Comparison of ENCODE assay signal across 8 cellular contexts in the genomic region with DNA sequence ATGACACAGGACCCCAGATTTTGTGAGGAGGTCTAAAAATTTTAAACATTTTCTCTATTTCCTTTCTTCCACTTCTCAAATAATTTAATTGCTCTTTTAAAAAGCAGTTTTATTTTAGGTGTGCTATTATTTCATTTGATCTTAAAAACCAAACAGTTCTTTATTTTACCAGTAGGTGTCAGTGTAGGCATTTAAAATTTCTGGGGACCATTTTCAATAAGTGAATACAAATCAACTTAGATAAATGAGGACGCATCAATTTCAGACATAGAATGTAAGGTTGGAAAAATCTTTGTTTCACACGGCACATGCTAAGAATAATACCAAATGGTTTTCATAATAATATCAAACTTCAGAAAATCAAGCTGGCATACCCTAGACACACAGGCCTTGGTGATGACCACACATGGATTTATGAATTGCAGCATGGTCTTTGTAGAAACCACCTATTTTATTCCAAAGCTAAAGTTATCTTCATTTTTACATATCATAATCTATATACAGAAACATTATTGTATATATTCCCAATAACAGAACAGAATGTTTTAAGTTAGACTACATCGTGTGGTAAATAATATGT.
DNase-seq lines count a peak whose midpoint lies in the region; ATAC-seq and TF ChIP-seq lines count a peak whose summit lies in the region.

No MANE protein-coding gene starts in this region.

- no peak overlapping the region for H3K4me3 ChIP-seq in PC-9
- no peak overlapping the region for H3K4me3 ChIP-seq in fibroblast of mammary gland (ENCODE audit: control insufficient read depth, low read depth, low read length)
- H3K4me3 ChIP-seq in sigmoid colon: no peak overlapping the region

- no peak for ATAC-seq in HG03025 (IDR thresholded peaks at IDR 0.05; ENCODE audit: low FRiP score, unreplicated experiment)
- no peak for ATAC-seq in T-helper 17 cell

- no peaks in the 10 kb centered on the region for H3K4me1 Mint-ChIP-seq in T-helper 2 cell treated with Interferon-gamma antibody and Interleukin-4, amounts not matched to agents 5 μg/mL and 100 μg/mL, for 36 hours (ENCODE audit: low read depth)
- no peaks in the 10 kb centered on the region for H3K4me1 Mint-ChIP-seq in T-helper 17 cell

- no peak overlapping the region for H3K4me2 ChIP-seq in PC-9

- H3K36me3 Mint-ChIP-seq in T-helper 2 cell treated with Interferon-gamma antibody and Interleukin-4, amounts not matched to agents 5 μg/mL and 100 μg/mL, for 36 hours (ENCODE audit: low read depth): no peaks in the 10 kb centered on the region
- no peaks in the 10 kb centered on the region for H3K36me3 Mint-ChIP-seq in T-helper 17 cell (ENCODE audit: low read depth)

- 0 out of 2 replicates have a peak, but pooled peaks cover 5% of the 10 kb centered on the region for H3K27me3 ChIP-seq in PC-9 (ENCODE audit: insufficient read depth, low read depth)
- H3K27me3 ChIP-seq in sigmoid colon: no peaks in the 10 kb centered on the region

- no peaks in the 10 kb centered on the region for H3K36me3 ChIP-seq in PC-9 (ENCODE audit: low read depth)
- no peaks in the 10 kb centered on the region for H3K36me3 ChIP-seq in sigmoid colon

- no peak overlapping the region for H3K4me3 Mint-ChIP-seq in T-helper 2 cell treated with Interferon-gamma antibody and Interleukin-4, amounts not matched to agents 5 μg/mL and 100 μg/mL, for 36 hours
- H3K4me3 Mint-ChIP-seq in T-helper 17 cell: no peak overlapping the region

- H2AFZ ChIP-seq in PC-9: no peak overlapping the region

- H3K4me1 ChIP-seq in PC-9 (replicated peaks; ENCODE audit: insufficient read depth): no peaks in the 10 kb centered on the region
- peaks cover 0 to 5% (median 0%) of the 10 kb centered on the region in 4 donors for H3K4me1 ChIP-seq in sigmoid colon

- 0 out of 2 replicates have a peak, but pooled peaks cover 3% of the 10 kb centered on the region for H3K9me3 ChIP-seq in PC-9 (ENCODE audit: insufficient read depth, low read depth)
- no peaks in the 10 kb centered on the region for H3K9me3 ChIP-seq in sigmoid colon
- H3K9me3 ChIP-seq in T-helper 17 cell (ENCODE audit: control insufficient read depth, low read length, poor library complexity, severe bottlenecking): no peaks in the 10 kb centered on the region

- no peak for TF ChIP-seq EP300 in sigmoid colon (IDR thresholded peaks at IDR 0.05)

- peak; percentile 82 for TF ChIP-seq CTCF in C4-2B (conservative IDR thresholded peaks at IDR 0.05)
- TF ChIP-seq CTCF in PC-9 (conservative IDR thresholded peaks at IDR 0.05): peak; percentile 83
- peak; percentile 39 for TF ChIP-seq CTCF in fibroblast of mammary gland (conservative IDR thresholded peaks at IDR 0.05; ENCODE audit: control insufficient read depth, insufficient read depth, low read depth, low read length)
- TF ChIP-seq CTCF in sigmoid colon (IDR thresholded peaks at IDR 0.05): peak in 3 of 4 experiments; percentile 15 to 55 (median 20)

- BruUV-seq in PC-9 (replicated peaks; lab: Mats Ljungman, UMichigan): no TSS peak

- peaks cover 17% of the 10 kb centered on the region for H3K27me3 Mint-ChIP-seq in T-helper 2 cell treated with Interferon-gamma antibody and Interleukin-4, amounts not matched to agents 5 μg/mL and 100 μg/mL, for 36 hours (ENCODE audit: low read depth)
- peaks cover 33% of the 10 kb centered on the region for H3K27me3 Mint-ChIP-seq in T-helper 17 cell

- TF ChIP-seq POLR2A in sigmoid colon (IDR thresholded peaks at IDR 0.05): no peak

- DNase-seq in HT-29 (ENCODE audit: low spot score) (peak; percentile 66), PC-9 (peak in 1 of 2 experiments; percentile 38), fibroblast of mammary gland (ENCODE audit: low read depth) (peak; percentile 56), sigmoid colon (no peak), T-helper 17 cell (no peak)
- DNase-seq in T-helper 2 cell treated with Interferon-gamma antibody and Interleukin-4, amounts not matched to agents 5 μg/mL and 100 μg/mL, for 36 hours (ENCODE audit: low spot score): no peak

- no peaks in the 10 kb centered on the region for H3K9me2 ChIP-seq in PC-9 (ENCODE audit: insufficient read depth)

- H3K27ac Mint-ChIP-seq in T-helper 2 cell treated with Interferon-gamma antibody and Interleukin-4, amounts not matched to agents 5 μg/mL and 100 μg/mL, for 36 hours: no peak overlapping the region
- no peak overlapping the region for H3K27ac Mint-ChIP-seq in T-helper 17 cell

- WGBS in sigmoid colon, 2 donors: 38 to 54% methylated on average over 3 of the region's 3 CpGs

- H3F3A ChIP-seq in PC-9 (ENCODE audit: insufficient read depth, low read depth): no peaks in the 10 kb centered on the region

- no peaks in the 10 kb centered on the region for H3K9me3 Mint-ChIP-seq in T-helper 2 cell treated with Interferon-gamma antibody and Interleukin-4, amounts not matched to agents 5 μg/mL and 100 μg/mL, for 36 hours

- intact Hi-C loops in PC-9 (cut with micrococcal nuclease; ENCODE audit: unreplicated experiment) (loop anchor here (1.0 to 2.0 kb wide), 2 partner anchors 180 to 583 kb away; no protein-coding TSS in a partner anchor), sigmoid colon (cut with DNase I) (loop anchor here (5.0 kb wide), 1 partner anchor 584 kb away; no protein-coding TSS in a partner anchor)

- CTCF ChIA-PET in PC-9 (lab: Charles Lee): interaction anchor here (0.7 kb wide), 1 partner anchor 15 kb away, joined by 3 read pairs; no protein-coding TSS in a partner anchor

- no peaks in the 10 kb centered on the region for H3K79me2 ChIP-seq in PC-9 (ENCODE audit: low read depth)

- POLR2A ChIA-PET in PC-9 (lab: Charles Lee; ENCODE audit: unreplicated experiment): interaction anchor here (0.6 to 0.8 kb wide), 2 partner anchors 181 to 1866 kb away, joined by 4 to 7 read pairs; no protein-coding TSS in a partner anchor

- H3K27ac ChIP-seq in C4-2B (no peak overlapping the region), PC-9 (no peak overlapping the region), sigmoid colon (no peak overlapping the region)

- no peaks in the 10 kb centered on the region for H4K20me1 ChIP-seq in PC-9 (ENCODE audit: insufficient read depth)

Comparison
In these comparisons a context has a peak if more than half of its experiments do, and no peak if none do; other contexts are left out.
1. CTCF ChIP-seq: peak in every context shown above with its lines; median percentile 83 in PC-9; 82 in C4-2B; 39 in fibroblast of mammary gland; 20 in sigmoid colon.
2. DNase-seq: peak in HT-29 (single experiment) and fibroblast of mammary gland (single experiment); none in sigmoid colon (single experiment), T-helper 2 cell treated with Interferon-gamma antibody and Interleukin-4, amounts not matched to agents 5 μg/mL and 100 μg/mL, for 36 hours (single experiment) and T-helper 17 cell (0 of 3).